ENCODE assay signal across 9 cellular contexts in the genomic region with DNA sequence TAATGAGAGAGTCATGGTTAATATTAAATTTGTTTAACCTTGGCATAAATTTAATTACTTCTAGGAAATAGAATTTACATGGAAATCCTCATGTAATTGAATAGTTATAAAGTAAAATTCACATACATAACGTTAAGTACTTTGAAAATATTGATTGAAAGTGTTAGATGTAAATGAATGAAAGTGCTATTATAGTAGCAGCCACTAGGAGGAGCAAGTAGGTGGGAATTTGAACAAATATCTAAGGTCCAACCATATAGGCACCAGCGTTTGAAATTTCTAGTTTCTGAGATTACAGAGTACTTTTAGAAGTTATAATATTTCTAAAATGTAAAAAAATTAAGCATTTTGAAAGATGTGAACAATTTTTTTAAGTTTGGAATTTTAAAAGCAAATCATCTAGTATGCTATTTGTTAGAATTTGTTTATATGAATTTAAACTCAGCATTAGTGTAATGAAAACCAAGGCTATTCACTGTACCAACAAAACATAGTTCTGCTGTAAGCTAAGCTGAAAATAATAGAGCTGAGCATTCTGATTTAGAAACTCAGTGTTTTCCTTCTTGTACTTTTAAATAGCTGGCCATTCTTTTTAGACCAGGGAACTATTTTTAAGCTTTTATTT. TPM values are rescaled to one million over a fixed set of nuclear protein-coding genes. Genes with fewer than 3 reads are reported as not detected.
DNase-seq lines count a peak whose midpoint lies in the region; ATAC-seq and TF ChIP-seq lines count a peak whose summit lies in the region.
"Had no signal": no experiment of that assay in that cellular context is flagged by ENCODE, and none has a peak within 500 bp of the region (broad histone marks: within the 10 kb centered on the region; RNA-seq: fewer than 3 reads in every experiment).

No MANE protein-coding gene starts in this region.

- peak overlapping the region; percentile 2 for H3K27ac ChIP-seq in cardiac muscle cell
- H3K27ac ChIP-seq in osteoblast (ENCODE audit: low read depth, low read length): no peak overlapping the region
- H3K27ac ChIP-seq: epithelial cell of prostate had no signal

- H3K4me1 ChIP-seq in cardiac muscle cell (ENCODE audit: low read depth) (peaks cover 37% of the 10 kb centered on the region), osteoblast (ENCODE audit: insufficient read depth, low read length) (peaks cover 20% of the 10 kb centered on the region)

- H3K79me2 ChIP-seq in osteoblast (ENCODE audit: insufficient read depth, low read length): peaks cover 72% of the 10 kb centered on the region

- H4K20me1 ChIP-seq in osteoblast (ENCODE audit: insufficient read depth, low read length): peaks cover 6% of the 10 kb centered on the region

- no peaks in the 10 kb centered on the region for H3K9me3 ChIP-seq in cardiac muscle cell (ENCODE audit: low read depth)
- no peaks in the 10 kb centered on the region for H3K9me3 ChIP-seq in osteoblast (ENCODE audit: low read depth, low read length)

- H3K4me3 ChIP-seq in cardiac muscle cell (peak overlapping the region; percentile 12), osteoblast (ENCODE audit: insufficient read depth, low read length) (peak overlapping the region; percentile 12)

- H3K36me3 ChIP-seq in cardiac muscle cell (no peaks in the 10 kb centered on the region), osteoblast (ENCODE audit: insufficient read depth, low read length) (no peaks in the 10 kb centered on the region)

- DNase-seq in cardiac muscle cell (ENCODE audit: low read depth in 1 of 2, low spot score in 1 of 2) (peak; percentile 69 to 74), cardiac septum (ENCODE audit: low spot score) (no peak), NCI-H1105 (lab: John Stamatoyannopoulos, UW) (peak; percentile 38), SKM-1 (lab: John Stamatoyannopoulos, UW; ENCODE audit: unreplicated experiment) (peak; percentile 85), fibroblast of gingiva (ENCODE audit: low read depth) (peak; percentile 35), osteoblast (ENCODE audit: insufficient read length, low spot score, missing footprints) (no peak)
- DNase-seq in stimulated activated CD4-positive, alpha-beta T cell treated with anti-CD3 and anti-CD28 coated beads, Interleukin-12 subunit alpha, Interleukin-12 subunit beta, amount 100 ng/mL, for 4 hours: no peak

- H3K27me3 ChIP-seq in cardiac muscle cell: no peaks in the 10 kb centered on the region
- H3K27me3 ChIP-seq in osteoblast (ENCODE audit: insufficient read depth, low read length): no peaks in the 10 kb centered on the region

- peak; percentile 78 for TF ChIP-seq CTCF in cardiac muscle cell (IDR thresholded peaks at IDR 0.05; ENCODE audit: low read depth, low read length)
- TF ChIP-seq CTCF in osteoblast (IDR thresholded peaks at IDR 0.05; ENCODE audit: extremely low read depth, low read depth, low read length): peak; percentile 81

- H3K4me2 ChIP-seq in osteoblast (ENCODE audit: insufficient read depth, low read length): peak overlapping the region; percentile 50

- intact Hi-C loops in cardiac septum (cut with DNase I): loop anchor here (10.0 kb wide), 5 partner anchors 402 to 1112 kb away; no protein-coding TSS in a partner anchor

- ATAC-seq in HG02610 (IDR thresholded peaks at IDR 0.05; ENCODE audit: unreplicated experiment): peak; percentile 43

- H2AFZ ChIP-seq in osteoblast (ENCODE audit: low read length): no peak overlapping the region

RNA-seq across cellular contexts. Expression of gene B3GALT2, which starts 3.3 kb away (rescaled TPM):
- total RNA-seq in cardiac muscle cell (1.5 and 1.7 TPM in 2 replicates), cardiac septum (30.3 TPM), osteoblast (2.1 and 2.2 TPM in 2 replicates)
- polyA plus RNA-seq in cardiac muscle cell: 0.73 and 1.8 TPM in 2 replicates

Comparison
In these comparisons a context has a peak if more than half of its experiments do, and no peak if none do; other contexts are left out.
1. DNase-seq: peak in cardiac muscle cell (2 of 2), NCI-H1105 (single experiment), SKM-1 (single experiment) and fibroblast of gingiva (single experiment); none in cardiac septum (single experiment), osteoblast (single experiment) and stimulated activated CD4-positive, alpha-beta T cell treated with anti-CD3 and anti-CD28 coated beads, Interleukin-12 subunit alpha, Interleukin-12 subunit beta, amount 100 ng/mL, for 4 hours (single experiment).